In genomic region chr3:196995027-196995426, GRCh38 we compare ENCODE assay signal across 17 cellular contexts. TPM values are rescaled to one million over a fixed set of nuclear protein-coding genes. Genes with fewer than 3 reads are reported as not detected.
A peak's percentile ranks its signal among the peaks of the same experiment; 100 is the strongest.
DNase-seq lines count a peak whose midpoint lies in the region; ATAC-seq, FAIRE-seq and TF ChIP-seq lines count a peak whose summit lies in the region.
"Had no signal": no experiment of that assay in that cellular context is flagged by ENCODE, and none has a peak within 500 bp of the region (broad histone marks: within the 10 kb centered on the region; RNA-seq: fewer than 3 reads in every experiment).

No MANE protein-coding gene starts in this region.

- H3K4me1 Mint-ChIP-seq in T-cell, result no peaks in the 10 kb centered on the region
- peaks cover 0 to 2% of the 10 kb centered on the region in 2 donors for H3K4me1 Mint-ChIP-seq in stimulated activated naive B cell treated with anti-CD40 and anti-IgM and Interleukin-4, amounts not matched to agents 10 μg/mL and 1 μg/mL and 100 μg/mL, for 72 hours
- H3K4me1 Mint-ChIP-seq: CD4-positive, CD25-positive, alpha-beta regulatory T cell; IgD-negative memory B cell had no signal

- TF ChIP-seq CTCF in kidney (IDR thresholded peaks at IDR 0.05; ENCODE audit: borderline replicate concordance, extremely low read depth, insufficient read depth) (no peak), spleen (IDR thresholded peaks at IDR 0.05 in 8 of 11, conservative IDR thresholded peaks at IDR 0.05 in 3 of 11) (no peak)

- FAIRE-seq in GM12892 (lab: Jason Lieb, UNC) (peak; percentile 50), kidney (lab: Jason Lieb, UNC) (no peak)
- FAIRE-seq: H54 had no signal

- H3K4me3 Mint-ChIP-seq in T-cell, result no peak overlapping the region
- H3K4me3 Mint-ChIP-seq in stimulated activated naive B cell treated with anti-CD40 and anti-IgM and Interleukin-4, amounts not matched to agents 10 μg/mL and 1 μg/mL and 100 μg/mL, for 72 hours, result no peak overlapping the region
- H3K4me3 Mint-ChIP-seq: CD4-positive, CD25-positive, alpha-beta regulatory T cell; IgD-negative memory B cell had no signal

- POLR2A ChIA-PET in T-cell (lab: Charles Lee), result no interaction called here

- intact Hi-C loops in kidney (cut with DNase I), result no loop called here
- intact Hi-C loops in spleen (cut with DNase I; ENCODE audit: low total_unique reads), result no loop called here

- H3K27ac Mint-ChIP-seq in T-cell, result no peak overlapping the region
- H3K27ac Mint-ChIP-seq in stimulated activated naive B cell treated with anti-CD40 and anti-IgM and Interleukin-4, amounts not matched to agents 10 μg/mL and 1 μg/mL and 100 μg/mL, for 72 hours, result no peak overlapping the region
- H3K27ac Mint-ChIP-seq: CD4-positive, CD25-positive, alpha-beta regulatory T cell; IgD-negative memory B cell had no signal

- H3K9me3 Mint-ChIP-seq in T-cell, result no peaks in the 10 kb centered on the region
- H3K9me3 Mint-ChIP-seq in stimulated activated naive B cell treated with anti-CD40 and anti-IgM and Interleukin-4, amounts not matched to agents 10 μg/mL and 1 μg/mL and 100 μg/mL, for 72 hours, result no peaks in the 10 kb centered on the region
- H3K9me3 Mint-ChIP-seq: CD4-positive, CD25-positive, alpha-beta regulatory T cell; IgD-negative memory B cell had no signal

- H3K36me3 ChIP-seq in KOPT-K1 (ENCODE audit: insufficient read depth, low read length) (no peaks in the 10 kb centered on the region), kidney (ENCODE audit: control insufficient read depth in 1 of 2, insufficient read depth in 2 of 2, low read length in 2 of 2) (no peaks in the 10 kb centered on the region), spleen (no peaks in the 10 kb centered on the region)
- H3K36me3 ChIP-seq: SJSA1 had no signal

- no peaks in the 10 kb centered on the region for H3K27me3 ChIP-seq in spleen (replicated peaks in 1 of 7)
- H3K27me3 ChIP-seq: SJSA1 had no signal

- no peak overlapping the region for H3K4me3 ChIP-seq in kidney (ENCODE audit: low read length in 2 of 2)
- H3K4me3 ChIP-seq in spleen, result no peak overlapping the region
- H3K4me3 ChIP-seq: SJSA1 had no signal

- H3K4me1 ChIP-seq in kidney (ENCODE audit: control insufficient read depth in 1 of 2, insufficient read depth in 1 of 2, low read depth in 1 of 2, low read length in 2 of 2), result no peaks in the 10 kb centered on the region
- H3K4me1 ChIP-seq in spleen, result no peaks in the 10 kb centered on the region
- H3K4me1 ChIP-seq: SJSA1 had no signal

- DNase-seq in GM12892 (ENCODE audit: insufficient read length) (no peak), kidney (peak; percentile 28), spleen (peak; percentile 21), T-cell (no peak), NOMO-1 treated with DMSO at 0.1 percent for 48 hours (lab: John Stamatoyannopoulos, UW; ENCODE audit: unreplicated experiment) (no peak)
- no peak for DNase-seq in stimulated activated naive B cell treated with anti-CD40 and anti-IgM and Interleukin-4, amounts not matched to agents 10 μg/mL and 1 μg/mL and 100 μg/mL, for 72 hours
- DNase-seq: ACHN; AML-193; CD4-positive, CD25-positive, alpha-beta regulatory T cell; EL; NCI-H1930; NCI-H446 had no signal

- no peak for ATAC-seq in T-cell (replicated peaks in 1 of 4)
- no peak for ATAC-seq in stimulated activated naive B cell treated with anti-CD40 and anti-IgM and Interleukin-4, amounts not matched to agents 10 μg/mL and 1 μg/mL and 100 μg/mL, for 72 hours (replicated peaks)

- TF ChIP-seq POLR2A in GM12892 (IDR thresholded peaks at IDR 0.05; ENCODE audit: low read depth, low read length) (no peak), spleen (IDR thresholded peaks at IDR 0.05) (no peak)

- H3K9ac ChIP-seq in kidney (ENCODE audit: low read length in 2 of 2), result no peak overlapping the region

- 94 to 97% (median 95%) methylated on average over 18 to 19 of the region's 19 CpGs for WGBS in spleen, 5 donors

- CTCF ChIA-PET in T-cell (lab: Charles Lee), result no interaction called here

- H3K27ac ChIP-seq in KOPT-K1 (ENCODE audit: low read depth, low read length, poor library complexity, severe bottlenecking), result peak overlapping the region; percentile 54
- H3K27ac ChIP-seq in kidney (ENCODE audit: low read depth in 2 of 2, low read length in 2 of 2), result no peak overlapping the region
- no peak overlapping the region for H3K27ac ChIP-seq in spleen
- H3K27ac ChIP-seq: SJSA1 had no signal

- H3K27me3 Mint-ChIP-seq in T-cell, result no peaks in the 10 kb centered on the region
- H3K27me3 Mint-ChIP-seq in stimulated activated naive B cell treated with anti-CD40 and anti-IgM and Interleukin-4, amounts not matched to agents 10 μg/mL and 1 μg/mL and 100 μg/mL, for 72 hours, result no peaks in the 10 kb centered on the region
- H3K27me3 Mint-ChIP-seq: CD4-positive, CD25-positive, alpha-beta regulatory T cell; IgD-negative memory B cell had no signal

- no peaks in the 10 kb centered on the region for H3K9me3 ChIP-seq in KOPT-K1 (ENCODE audit: insufficient read depth, low read length, poor library complexity, severe bottlenecking)
- no peaks in the 10 kb centered on the region for H3K9me3 ChIP-seq in kidney (ENCODE audit: control insufficient read depth in 1 of 2, low read length in 2 of 2)
- no peaks in the 10 kb centered on the region for H3K9me3 ChIP-seq in spleen
- H3K9me3 ChIP-seq: Caco-2, SJSA1 had no signal

- no peaks in the 10 kb centered on the region for H3K36me3 Mint-ChIP-seq in T-cell
- no peaks in the 10 kb centered on the region for H3K36me3 Mint-ChIP-seq in stimulated activated naive B cell treated with anti-CD40 and anti-IgM and Interleukin-4, amounts not matched to agents 10 μg/mL and 1 μg/mL and 100 μg/mL, for 72 hours
- H3K36me3 Mint-ChIP-seq: CD4-positive, CD25-positive, alpha-beta regulatory T cell; IgD-negative memory B cell had no signal

RNA-seq across cellular contexts. Expression of gene PIGZ, which starts 26.4 kb away (rescaled TPM):
- polyA plus RNA-seq in GM12892 (2012; ENCODE audit: missing spikeins), result 3.3 TPM
- total RNA-seq in kidney, result 3.5 TPM
- 1.4 TPM for polyA plus RNA-seq in kidney (ENCODE audit: insufficient read depth, low read depth, low replicate concordance)
- 1 to 10 TPM; 2.0 to 5.1 (median 2.6) TPM for total RNA-seq in spleen
- polyA plus RNA-seq in spleen, result 1 to 10 TPM; 2.0 to 2.6 (median 2.2) TPM
- total RNA-seq in T-cell, result 1 to 10 TPM in 3 of 5 donors, under 1 TPM in 2; 0.28 to 1.3 (median 1.1) TPM

RNA-seq across cellular contexts. Expression of gene MELTF, which starts 34.6 kb away (rescaled TPM):
- 17.9 TPM for polyA plus RNA-seq in GM12892 (2012; ENCODE audit: missing spikeins)
- 8.7 TPM for total RNA-seq in kidney
- 6.1 TPM for polyA plus RNA-seq in kidney (ENCODE audit: insufficient read depth, low read depth, low replicate concordance)
- total RNA-seq in spleen, result 1 to 10 TPM in 5 of 7 donors, under 1 TPM in 2; 0.65 to 3.9 (median 1.8) TPM
- polyA plus RNA-seq in spleen, result under 1 TPM; 0.41 to 0.77 (median 0.67) TPM
- total RNA-seq in T-cell, result 1 to 10 TPM; 1.2 to 2.6 (median 1.6) TPM
- polyA plus RNA-seq: IgD-negative memory B cell had no signal

RNA-seq across cellular contexts. Expression of gene NCBP2, which starts 52.7 kb away (rescaled TPM):
- 94.9 TPM for polyA plus RNA-seq in GM12892 (2012; ENCODE audit: missing spikeins)
- total RNA-seq in kidney, result 59.9 TPM
- 46.1 TPM for polyA plus RNA-seq in kidney (ENCODE audit: insufficient read depth, low read depth, low replicate concordance)
- 10 to 100 TPM; 44.6 to 50.2 (median 48.7) TPM for total RNA-seq in spleen
- 10 to 100 TPM; 53.7 to 61.1 (median 56.9) TPM for polyA plus RNA-seq in spleen
- 10 to 100 TPM; 48.4 to 70.6 (median 59.3) TPM for total RNA-seq in T-cell

Comparison
In these comparisons a context has a peak if more than half of its experiments do, and no peak if none do; other contexts are left out.
1. DNase-seq: peak in kidney (single experiment) and spleen (single experiment); none in GM12892 (single experiment), T-cell (0 of 34), stimulated activated naive B cell treated with anti-CD40 and anti-IgM and Interleukin-4, amounts not matched to agents 10 μg/mL and 1 μg/mL and 100 μg/mL, for 72 hours (single experiment) and NOMO-1 treated with DMSO at 0.1 percent for 48 hours (single experiment).